8 cellular contexts compared by ENCODE assay signal in genomic region chr9:98056403-98057094, GRCh38. TPM values are rescaled to one million over a fixed set of nuclear protein-coding genes. Genes with fewer than 3 reads are reported as not detected.
DNase-seq lines count a peak whose midpoint lies in the region; ATAC-seq, FAIRE-seq and TF ChIP-seq lines count a peak whose summit lies in the region.

Gene NANS, plus strand, starts transcription at chr9:98056732. Its CDS starts 77 bp downstream, at chr9:98056809.

- H4K20me1 ChIP-seq in HepG2 (ENCODE audit: insufficient read depth, low read length): no peaks in the 10 kb centered on the region

- FAIRE-seq in HepG2 (lab: Jason Lieb, UNC): peak; percentile 89

- 0% methylated on average over 15 of the region's 72 CpGs for WGBS in HepG2 (ENCODE audit: low lambda C conversion rate)

- peak within 1 kb of the TSS; percentile 92 for H3K9ac ChIP-seq in HepG2 (ENCODE audit: insufficient read depth, low read depth, low read length)

- peak within 1 kb of the TSS; percentile 100 for H2AFZ ChIP-seq in HepG2 (ENCODE audit: low read length)

- H3K27me3 ChIP-seq in HepG2 (ENCODE audit: control insufficient read depth in 1 of 2, insufficient read depth in 2 of 2, low read length in 2 of 2): no peaks in the 10 kb centered on the region

- peaks cover 40% of the 10 kb centered on the region for H3K79me2 ChIP-seq in HepG2 (ENCODE audit: insufficient read depth, low read length)

- TF ChIP-seq EP300 in HepG2 (IDR thresholded peaks at IDR 0.05; ENCODE audit: low read depth in 2 of 2, low read length in 2 of 2) (no peak), HepG2 (CRISPR knock-in tag; IDR thresholded peaks at IDR 0.05; ENCODE audit: borderline replicate concordance) (0 out of 2 replicates have a peak, but pooled peaks have one; percentile 17)

- peaks cover 38% of the 10 kb centered on the region for H3K4me1 ChIP-seq in HepG2 (ENCODE audit: insufficient read depth, low read length)

- in situ Hi-C loops in HepG2 (cut with HindIII; ENCODE audit: extremely low pct_ligation_motif_present, low pct_unique_long_range_greater_than_20kb): no loop called here

- no TSS peak for BruUV-seq in HepG2 (replicated peaks; lab: Mats Ljungman, UMichigan)

- H3K27ac ChIP-seq in HepG2 (ENCODE audit: extremely low read length, insufficient read depth, low read length): peak within 1 kb of the TSS; percentile 93

- TF ChIP-seq RAD21 in HepG2 (CRISPR knock-in tag; IDR thresholded peaks at IDR 0.05): no peak; the same call in 1 of the 2 replicates

- ATAC-seq in GM19397 (IDR thresholded peaks at IDR 0.05; ENCODE audit: unreplicated experiment) (peak; percentile 97), HG03565 (IDR thresholded peaks at IDR 0.05; ENCODE audit: unreplicated experiment) (peak; percentile 82), HepG2 (peak; percentile 98)

- peak within 1 kb of the TSS; percentile 87 to 97 (median 93) for H3K4me3 ChIP-seq in HepG2 (replicated peaks in 1 of 3; ENCODE audit: insufficient read depth in 1 of 3, low read depth in 2 of 3, low read length in 3 of 3)

- POLR2A ChIA-PET in HepG2 (lab: Yijun Ruan, JAX): interaction anchor here (0.7 to 3.4 kb wide), 29 partner anchors 9 to 423 kb away, joined by 3 to 30 read pairs (median 4); partner anchors contain the start of genes ANP32B, CORO2A, NCBP1 and TBC1D2

- peak; percentile 93 to 97 for TF ChIP-seq POLR2A in HepG2 (IDR thresholded peaks at IDR 0.05; ENCODE audit: insufficient read depth in 1 of 2, low read depth in 2 of 2, low read length in 2 of 2)

- no peaks in the 10 kb centered on the region for H3K9me3 ChIP-seq in HepG2 (ENCODE audit: low read length)

- DNase-seq in CD1c-positive myeloid dendritic cell (ENCODE audit: extremely low spot score) (peak; percentile 96), NCI-H82 (lab: John Stamatoyannopoulos, UW) (peak; percentile 94), dermis blood vessel endothelial cell (peak; percentile 98), HepG2 (ENCODE audit: low spot score) (peak; percentile 95)
- DNase-seq in activated CD4-positive, alpha-beta T cell treated with anti-CD3 and anti-CD28 coated beads, Interleukin-2, amount 50 U/mL, for 48 hours: peak; percentile 93 to 94
- DNase-seq in stimulated activated CD4-positive, alpha-beta T cell treated with anti-CD3 and anti-CD28 coated beads, Interleukin-2, amount 100 ng/mL, for 48 hours: peak; percentile 87 to 92

- intact Hi-C loops in HepG2 (cut with micrococcal nuclease; ENCODE audit: unreplicated experiment): loop anchor here (1.0 to 2.0 kb wide), 2 partner anchors 11 to 18 kb away; no protein-coding TSS in a partner anchor

- CTCF ChIA-PET in HepG2 (lab: Yijun Ruan, JAX; ENCODE audit: low intra/inter-chr PET ratio, low total read pairs): no interaction called here

- H3K36me3 ChIP-seq in HepG2 (replicated peaks in 1 of 2; ENCODE audit: control insufficient read depth in 1 of 2, insufficient read depth in 2 of 2, low read length in 2 of 2): peaks cover 1 to 7% of the 10 kb centered on the region in 2 experiments; a peak in 2 of 5 replicates

- TF ChIP-seq CTCF in HepG2 (CRISPR knock-in tag; IDR thresholded peaks at IDR 0.05): peak; percentile 58

- peak within 1 kb of the TSS; percentile 83 for H3K4me2 ChIP-seq in HepG2 (ENCODE audit: low read depth, low read length)

TF ChIP-seq in HepG2, 621 proteins besides CTCF, POLR2A, EP300 and RAD21 (continues in another document):
- TF ChIP-seq FOSL2 (CRISPR knock-in tag; IDR thresholded peaks at IDR 0.05): peak; percentile 20; the same call in 1 of the 2 replicates
- no peak for TF ChIP-seq ZNF713 (CRISPR knock-in tag; IDR thresholded peaks at IDR 0.05)
- 0 out of 2 replicates have a peak, but pooled peaks have one; percentile 73 for TF ChIP-seq ZNF33B (CRISPR knock-in tag; IDR thresholded peaks at IDR 0.05)
- TF ChIP-seq ZNF17 (CRISPR knock-in tag; IDR thresholded peaks at IDR 0.05): no peak
- TF ChIP-seq MAF1 (CRISPR knock-in tag; IDR thresholded peaks at IDR 0.05; ENCODE audit: borderline replicate concordance): no peak
- TF ChIP-seq KAT7 (CRISPR knock-in tag; IDR thresholded peaks at IDR 0.05; ENCODE audit: borderline replicate concordance): no peak; the same call in 1 of the 2 replicates
- peak; percentile 95; the same call in 1 of the 2 replicates for TF ChIP-seq SNAI1 (CRISPR knock-in tag; IDR thresholded peaks at IDR 0.05; ENCODE audit: borderline replicate concordance)
- TF ChIP-seq SAFB2 (CRISPR knock-in tag; IDR thresholded peaks at IDR 0.05; ENCODE audit: borderline replicate concordance, low read depth): peak; percentile 79; the same call in 1 of the 2 replicates
- no peak for TF ChIP-seq RBM22 (optimal IDR thresholded peaks at IDR 0.05; ENCODE audit: low read length)
- no peak for TF ChIP-seq ZKSCAN5 (CRISPR knock-in tag; IDR thresholded peaks at IDR 0.05)
- TF ChIP-seq ZNF337 (CRISPR knock-in tag; IDR thresholded peaks at IDR 0.05; ENCODE audit: borderline replicate concordance, low read depth): no peak

RNA-seq across cellular contexts. Expression of gene NANS, which starts in this region (rescaled TPM):
- total RNA-seq in dermis blood vessel endothelial cell (106 and 139 TPM in 2 replicates), HepG2 (2016; rRNA removed; fragmentation: Illumina TruSeq; extraction: Trizol) (203 and 266 TPM in 2 replicates)
- total RNA-seq in HepG2 (2016; cell fraction: cytosol; rRNA removed; fragmentation: Illumina TruSeq; extraction: Trizol; ENCODE audit: low read depth): 49.6 and 52.9 TPM in 2 replicates
- 208 and 294 TPM in 2 replicates for total RNA-seq in HepG2 (2016; cell fraction: insoluble cytoplasmic fraction; rRNA removed; fragmentation: Illumina TruSeq; extraction: Trizol)
- total RNA-seq in HepG2 (2016; cell fraction: membrane; rRNA removed; fragmentation: Illumina TruSeq; extraction: Trizol): 63.3 and 63.6 TPM in 2 replicates
- total RNA-seq in HepG2 (2016; cell fraction: nucleus; rRNA removed; fragmentation: Illumina TruSeq; extraction: Trizol): 77.5 and 79.4 TPM in 2 replicates
- 80.9 and 86.9 TPM in 2 replicates for polyA plus RNA-seq in HepG2 (2011; rRNA removed)
- 105 and 118 TPM in 2 replicates for polyA plus RNA-seq in HepG2 (2011; cell fraction: cytosol; rRNA removed)
- polyA plus RNA-seq in HepG2 (2011; cell fraction: nucleus; rRNA removed): 34.7 and 37.4 TPM in 2 replicates
- 84.8 and 103 TPM in 2 replicates for polyA plus RNA-seq in HepG2 (2012)
- 42.6 and 48.8 TPM in 2 replicates for polyA plus RNA-seq in HepG2 (2016; cell fraction: cytosol; fragmentation: Illumina TruSeq; extraction: Trizol; ENCODE audit: low read depth)
- 258 and 291 TPM in 2 replicates for polyA plus RNA-seq in HepG2 (2016; cell fraction: insoluble cytoplasmic fraction; fragmentation: Illumina TruSeq; extraction: Trizol; ENCODE audit: low read depth)
- 45.4 and 47.4 TPM in 2 replicates for polyA plus RNA-seq in HepG2 (2016; cell fraction: membrane; fragmentation: Illumina TruSeq; extraction: Trizol; ENCODE audit: low read depth)
- polyA plus RNA-seq in HepG2 (2016; cell fraction: nucleus; fragmentation: Illumina TruSeq; extraction: Trizol; ENCODE audit: insufficient read depth, low read depth): 98.0 and 99.6 TPM in 2 replicates
- polyA minus RNA-seq in HepG2 (2011; rRNA and poly(A)+ RNA removed; ENCODE audit: low replicate concordance): 77.2 and 87.3 TPM in 2 replicates
- polyA minus RNA-seq in HepG2 (2011; cell fraction: cytosol; rRNA and poly(A)+ RNA removed): 32.7 and 40.5 TPM in 2 replicates
- polyA minus RNA-seq in HepG2 (2011; cell fraction: nucleus; rRNA and poly(A)+ RNA removed): 42.8 and 50.6 TPM in 2 replicates

Comparison
In these comparisons a context has a peak if more than half of its experiments do, and no peak if none do; other contexts are left out.
1. Peak in every context shown above with its lines: DNase-seq, ATAC-seq, H3K4me3 ChIP-seq and H3K27ac ChIP-seq.